In the genomic region with DNA sequence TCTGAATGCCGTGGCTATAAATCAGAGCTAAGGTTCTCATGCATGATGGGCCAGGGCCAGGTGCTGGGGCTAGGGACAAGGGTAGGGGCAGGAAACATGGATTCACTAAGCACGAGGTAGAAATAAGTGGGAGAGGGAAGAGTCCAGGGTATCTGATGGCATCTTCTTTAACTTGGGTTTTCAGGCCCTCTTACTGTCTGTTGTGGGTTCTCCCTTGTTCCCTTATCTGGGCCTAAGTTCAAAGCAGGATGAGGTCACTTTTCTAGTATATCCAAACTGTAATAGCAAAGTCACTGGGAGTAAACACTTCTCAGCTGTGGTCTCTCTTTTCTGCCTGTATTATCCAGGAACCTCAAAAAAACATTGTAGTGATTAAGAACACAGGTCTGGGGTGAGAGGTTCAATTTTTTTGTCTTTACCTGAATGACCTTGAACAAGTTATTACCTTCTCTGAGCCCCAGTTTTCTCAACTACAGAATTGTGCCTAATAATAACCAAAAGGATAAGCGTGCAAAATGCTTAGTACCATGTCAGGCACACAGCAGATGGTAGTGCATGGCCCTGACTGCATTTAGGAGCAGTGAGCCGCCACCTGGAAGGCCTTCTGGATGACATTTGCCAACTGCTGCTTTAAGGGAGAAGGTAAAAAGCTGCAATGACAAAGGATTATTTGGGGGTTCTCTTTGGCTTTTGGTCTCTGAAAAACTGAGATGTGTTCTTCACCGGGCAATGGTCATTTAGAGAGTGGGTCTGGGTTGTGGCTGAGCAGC, we compare ENCODE assay signal across 1 cellular context.
TF ChIP-seq lines count a peak whose summit lies in the region.

No MANE protein-coding gene starts in this region.

TF ChIP-seq in K562, 482 proteins besides CTCF, POLR2A, EP300 and RAD21 (continued from another document and continues in another):
- TF ChIP-seq, protein P1, sequence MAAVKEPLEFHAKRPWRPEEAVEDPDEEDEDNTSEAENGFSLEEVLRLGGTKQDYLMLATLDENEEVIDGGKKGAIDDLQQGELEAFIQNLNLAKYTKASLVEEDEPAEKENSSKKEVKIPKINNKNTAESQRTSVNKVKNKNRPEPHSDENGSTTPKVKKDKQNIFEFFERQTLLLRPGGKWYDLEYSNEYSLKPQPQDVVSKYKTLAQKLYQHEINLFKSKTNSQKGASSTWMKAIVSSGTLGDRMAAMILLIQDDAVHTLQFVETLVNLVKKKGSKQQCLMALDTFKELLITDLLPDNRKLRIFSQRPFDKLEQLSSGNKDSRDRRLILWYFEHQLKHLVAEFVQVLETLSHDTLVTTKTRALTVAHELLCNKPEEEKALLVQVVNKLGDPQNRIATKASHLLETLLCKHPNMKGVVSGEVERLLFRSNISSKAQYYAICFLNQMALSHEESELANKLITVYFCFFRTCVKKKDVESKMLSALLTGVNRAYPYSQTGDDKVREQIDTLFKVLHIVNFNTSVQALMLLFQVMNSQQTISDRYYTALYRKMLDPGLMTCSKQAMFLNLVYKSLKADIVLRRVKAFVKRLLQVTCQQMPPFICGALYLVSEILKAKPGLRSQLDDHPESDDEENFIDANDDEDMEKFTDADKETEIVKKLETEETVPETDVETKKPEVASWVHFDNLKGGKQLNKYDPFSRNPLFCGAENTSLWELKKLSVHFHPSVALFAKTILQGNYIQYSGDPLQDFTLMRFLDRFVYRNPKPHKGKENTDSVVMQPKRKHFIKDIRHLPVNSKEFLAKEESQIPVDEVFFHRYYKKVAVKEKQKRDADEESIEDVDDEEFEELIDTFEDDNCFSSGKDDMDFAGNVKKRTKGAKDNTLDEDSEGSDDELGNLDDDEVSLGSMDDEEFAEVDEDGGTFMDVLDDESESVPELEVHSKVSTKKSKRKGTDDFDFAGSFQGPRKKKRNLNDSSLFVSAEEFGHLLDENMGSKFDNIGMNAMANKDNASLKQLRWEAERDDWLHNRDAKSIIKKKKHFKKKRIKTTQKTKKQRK (IDR thresholded peaks at IDR 0.05; ENCODE audit: borderline replicate concordance, low read depth, low read length): no peak
- TF ChIP-seq, protein P2, sequence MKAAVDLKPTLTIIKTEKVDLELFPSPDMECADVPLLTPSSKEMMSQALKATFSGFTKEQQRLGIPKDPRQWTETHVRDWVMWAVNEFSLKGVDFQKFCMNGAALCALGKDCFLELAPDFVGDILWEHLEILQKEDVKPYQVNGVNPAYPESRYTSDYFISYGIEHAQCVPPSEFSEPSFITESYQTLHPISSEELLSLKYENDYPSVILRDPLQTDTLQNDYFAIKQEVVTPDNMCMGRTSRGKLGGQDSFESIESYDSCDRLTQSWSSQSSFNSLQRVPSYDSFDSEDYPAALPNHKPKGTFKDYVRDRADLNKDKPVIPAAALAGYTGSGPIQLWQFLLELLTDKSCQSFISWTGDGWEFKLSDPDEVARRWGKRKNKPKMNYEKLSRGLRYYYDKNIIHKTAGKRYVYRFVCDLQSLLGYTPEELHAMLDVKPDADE (conservative IDR thresholded peaks at IDR 0.05; ENCODE audit: control insufficient read depth, low read depth, low read length): no peak
- TF ChIP-seq, protein P3, sequence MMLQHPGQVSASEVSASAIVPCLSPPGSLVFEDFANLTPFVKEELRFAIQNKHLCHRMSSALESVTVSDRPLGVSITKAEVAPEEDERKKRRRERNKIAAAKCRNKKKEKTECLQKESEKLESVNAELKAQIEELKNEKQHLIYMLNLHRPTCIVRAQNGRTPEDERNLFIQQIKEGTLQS (IDR thresholded peaks at IDR 0.05): peak; percentile 90
- TF ChIP-seq, protein P3 (CRISPR knock-in tag; conservative IDR thresholded peaks at IDR 0.05): peak; percentile 71
- TF ChIP-seq, protein P4, sequence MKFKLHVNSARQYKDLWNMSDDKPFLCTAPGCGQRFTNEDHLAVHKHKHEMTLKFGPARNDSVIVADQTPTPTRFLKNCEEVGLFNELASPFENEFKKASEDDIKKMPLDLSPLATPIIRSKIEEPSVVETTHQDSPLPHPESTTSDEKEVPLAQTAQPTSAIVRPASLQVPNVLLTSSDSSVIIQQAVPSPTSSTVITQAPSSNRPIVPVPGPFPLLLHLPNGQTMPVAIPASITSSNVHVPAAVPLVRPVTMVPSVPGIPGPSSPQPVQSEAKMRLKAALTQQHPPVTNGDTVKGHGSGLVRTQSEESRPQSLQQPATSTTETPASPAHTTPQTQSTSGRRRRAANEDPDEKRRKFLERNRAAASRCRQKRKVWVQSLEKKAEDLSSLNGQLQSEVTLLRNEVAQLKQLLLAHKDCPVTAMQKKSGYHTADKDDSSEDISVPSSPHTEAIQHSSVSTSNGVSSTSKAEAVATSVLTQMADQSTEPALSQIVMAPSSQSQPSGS (CRISPR knock-in tag; IDR thresholded peaks at IDR 0.05): 0 out of 2 replicates have a peak, but pooled peaks have one; percentile 73
- TF ChIP-seq, protein P5, sequence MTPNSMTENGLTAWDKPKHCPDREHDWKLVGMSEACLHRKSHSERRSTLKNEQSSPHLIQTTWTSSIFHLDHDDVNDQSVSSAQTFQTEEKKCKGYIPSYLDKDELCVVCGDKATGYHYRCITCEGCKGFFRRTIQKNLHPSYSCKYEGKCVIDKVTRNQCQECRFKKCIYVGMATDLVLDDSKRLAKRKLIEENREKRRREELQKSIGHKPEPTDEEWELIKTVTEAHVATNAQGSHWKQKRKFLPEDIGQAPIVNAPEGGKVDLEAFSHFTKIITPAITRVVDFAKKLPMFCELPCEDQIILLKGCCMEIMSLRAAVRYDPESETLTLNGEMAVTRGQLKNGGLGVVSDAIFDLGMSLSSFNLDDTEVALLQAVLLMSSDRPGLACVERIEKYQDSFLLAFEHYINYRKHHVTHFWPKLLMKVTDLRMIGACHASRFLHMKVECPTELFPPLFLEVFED (CRISPR knock-in tag; conservative IDR thresholded peaks at IDR 0.05): 0 out of 2 replicates have a peak, but pooled peaks have one; percentile 18
- TF ChIP-seq ZNF12 (CRISPR knock-in tag; IDR thresholded peaks at IDR 0.05): no peak
- TF ChIP-seq, protein P6, sequence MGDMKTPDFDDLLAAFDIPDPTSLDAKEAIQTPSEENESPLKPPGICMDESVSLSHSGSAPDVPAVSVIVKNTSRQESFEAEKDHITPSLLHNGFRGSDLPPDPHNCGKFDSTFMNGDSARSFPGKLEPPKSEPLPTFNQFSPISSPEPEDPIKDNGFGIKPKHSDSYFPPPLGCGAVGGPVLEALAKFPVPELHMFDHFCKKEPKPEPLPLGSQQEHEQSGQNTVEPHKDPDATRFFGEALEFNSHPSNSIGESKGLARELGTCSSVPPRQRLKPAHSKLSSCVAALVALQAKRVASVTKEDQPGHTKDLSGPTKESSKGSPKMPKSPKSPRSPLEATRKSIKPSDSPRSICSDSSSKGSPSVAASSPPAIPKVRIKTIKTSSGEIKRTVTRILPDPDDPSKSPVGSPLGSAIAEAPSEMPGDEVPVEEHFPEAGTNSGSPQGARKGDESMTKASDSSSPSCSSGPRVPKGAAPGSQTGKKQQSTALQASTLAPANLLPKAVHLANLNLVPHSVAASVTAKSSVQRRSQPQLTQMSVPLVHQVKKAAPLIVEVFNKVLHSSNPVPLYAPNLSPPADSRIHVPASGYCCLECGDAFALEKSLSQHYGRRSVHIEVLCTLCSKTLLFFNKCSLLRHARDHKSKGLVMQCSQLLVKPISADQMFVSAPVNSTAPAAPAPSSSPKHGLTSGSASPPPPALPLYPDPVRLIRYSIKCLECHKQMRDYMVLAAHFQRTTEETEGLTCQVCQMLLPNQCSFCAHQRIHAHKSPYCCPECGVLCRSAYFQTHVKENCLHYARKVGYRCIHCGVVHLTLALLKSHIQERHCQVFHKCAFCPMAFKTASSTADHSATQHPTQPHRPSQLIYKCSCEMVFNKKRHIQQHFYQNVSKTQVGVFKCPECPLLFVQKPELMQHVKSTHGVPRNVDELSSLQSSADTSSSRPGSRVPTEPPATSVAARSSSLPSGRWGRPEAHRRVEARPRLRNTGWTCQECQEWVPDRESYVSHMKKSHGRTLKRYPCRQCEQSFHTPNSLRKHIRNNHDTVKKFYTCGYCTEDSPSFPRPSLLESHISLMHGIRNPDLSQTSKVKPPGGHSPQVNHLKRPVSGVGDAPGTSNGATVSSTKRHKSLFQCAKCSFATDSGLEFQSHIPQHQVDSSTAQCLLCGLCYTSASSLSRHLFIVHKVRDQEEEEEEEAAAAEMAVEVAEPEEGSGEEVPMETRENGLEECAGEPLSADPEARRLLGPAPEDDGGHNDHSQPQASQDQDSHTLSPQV (IDR thresholded peaks at IDR 0.05): no peak
- 0 out of 2 replicates have a peak, but pooled peaks have one; percentile 31 for TF ChIP-seq ZEB2 (IDR thresholded peaks at IDR 0.05)
- TF ChIP-seq FOXK1 (CRISPR knock-in tag; IDR thresholded peaks at IDR 0.05; ENCODE audit: borderline replicate concordance): no peak
- peak; percentile 69 to 75; a peak in 3 of 4 replicates for TF ChIP-seq FOXA3 (CRISPR knock-in tag; conservative IDR thresholded peaks at IDR 0.05 in 1 of 2, IDR thresholded peaks at IDR 0.05 in 1 of 2)
- TF ChIP-seq, protein P7, sequence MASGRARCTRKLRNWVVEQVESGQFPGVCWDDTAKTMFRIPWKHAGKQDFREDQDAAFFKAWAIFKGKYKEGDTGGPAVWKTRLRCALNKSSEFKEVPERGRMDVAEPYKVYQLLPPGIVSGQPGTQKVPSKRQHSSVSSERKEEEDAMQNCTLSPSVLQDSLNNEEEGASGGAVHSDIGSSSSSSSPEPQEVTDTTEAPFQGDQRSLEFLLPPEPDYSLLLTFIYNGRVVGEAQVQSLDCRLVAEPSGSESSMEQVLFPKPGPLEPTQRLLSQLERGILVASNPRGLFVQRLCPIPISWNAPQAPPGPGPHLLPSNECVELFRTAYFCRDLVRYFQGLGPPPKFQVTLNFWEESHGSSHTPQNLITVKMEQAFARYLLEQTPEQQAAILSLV (tag; IDR thresholded peaks at IDR 0.05): no peak
- peak in 1 of 2 experiments; percentile 12; a peak in 1 of 4 replicates for TF ChIP-seq KDM1A (IDR thresholded peaks at IDR 0.05)
- no peak for TF ChIP-seq NELFE (IDR thresholded peaks at IDR 0.05; ENCODE audit: insufficient read depth, insufficient read length)
- TF ChIP-seq ZFP36 (IDR thresholded peaks at IDR 0.05; ENCODE audit: low read depth, low read length, partially characterized antibody): no peak
- no peak for TF ChIP-seq PURB (CRISPR knock-in tag; IDR thresholded peaks at IDR 0.05; ENCODE audit: low read depth)
- TF ChIP-seq RHOXF2B (CRISPR knock-in tag; conservative IDR thresholded peaks at IDR 0.05): no peak
- peak; percentile 87 for TF ChIP-seq JUN (IDR thresholded peaks at IDR 0.05; ENCODE audit: borderline replicate concordance, low read depth, low read length)
- peak; percentile 50; the same call in 1 of the 2 replicates for TF ChIP-seq JUN (CRISPR knock-in tag; IDR thresholded peaks at IDR 0.05; ENCODE audit: borderline replicate concordance)
- no peak for TF ChIP-seq ZBTB17 (CRISPR knock-in tag; IDR thresholded peaks at IDR 0.05)
- TF ChIP-seq, protein P8, sequence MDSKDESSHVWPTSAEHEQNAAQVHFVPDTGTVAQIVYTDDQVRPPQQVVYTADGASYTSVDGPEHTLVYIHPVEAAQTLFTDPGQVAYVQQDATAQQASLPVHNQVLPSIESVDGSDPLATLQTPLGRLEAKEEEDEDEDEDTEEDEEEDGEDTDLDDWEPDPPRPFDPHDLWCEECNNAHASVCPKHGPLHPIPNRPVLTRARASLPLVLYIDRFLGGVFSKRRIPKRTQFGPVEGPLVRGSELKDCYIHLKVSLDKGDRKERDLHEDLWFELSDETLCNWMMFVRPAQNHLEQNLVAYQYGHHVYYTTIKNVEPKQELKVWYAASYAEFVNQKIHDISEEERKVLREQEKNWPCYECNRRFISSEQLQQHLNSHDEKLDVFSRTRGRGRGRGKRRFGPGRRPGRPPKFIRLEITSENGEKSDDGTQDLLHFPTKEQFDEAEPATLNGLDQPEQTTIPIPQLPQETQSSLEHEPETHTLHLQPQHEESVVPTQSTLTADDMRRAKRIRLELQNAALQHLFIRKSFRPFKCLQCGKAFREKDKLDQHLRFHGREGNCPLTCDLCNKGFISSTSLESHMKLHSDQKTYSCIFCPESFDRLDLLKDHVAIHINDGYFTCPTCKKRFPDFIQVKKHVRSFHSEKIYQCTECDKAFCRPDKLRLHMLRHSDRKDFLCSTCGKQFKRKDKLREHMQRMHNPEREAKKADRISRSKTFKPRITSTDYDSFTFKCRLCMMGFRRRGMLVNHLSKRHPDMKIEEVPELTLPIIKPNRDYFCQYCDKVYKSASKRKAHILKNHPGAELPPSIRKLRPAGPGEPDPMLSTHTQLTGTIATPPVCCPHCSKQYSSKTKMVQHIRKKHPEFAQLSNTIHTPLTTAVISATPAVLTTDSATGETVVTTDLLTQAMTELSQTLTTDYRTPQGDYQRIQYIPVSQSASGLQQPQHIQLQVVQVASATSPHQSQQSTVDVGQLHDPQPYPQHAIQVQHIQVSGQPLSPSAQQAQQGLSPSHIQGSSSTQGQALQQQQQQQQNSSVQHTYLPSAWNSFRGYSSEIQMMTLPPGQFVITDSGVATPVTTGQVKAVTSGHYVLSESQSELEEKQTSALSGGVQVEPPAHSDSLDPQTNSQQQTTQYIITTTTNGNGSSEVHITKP (IDR thresholded peaks at IDR 0.05; ENCODE audit: partially characterized antibody): peak; percentile 49
- TF ChIP-seq SMAD4 (CRISPR knock-in tag; conservative IDR thresholded peaks at IDR 0.05): peak; percentile 54; the same call in 1 of the 2 replicates
- TF ChIP-seq SRSF7 (optimal IDR thresholded peaks at IDR 0.05; ENCODE audit: low read depth, low read length): no peak
- TF ChIP-seq, protein P9, sequence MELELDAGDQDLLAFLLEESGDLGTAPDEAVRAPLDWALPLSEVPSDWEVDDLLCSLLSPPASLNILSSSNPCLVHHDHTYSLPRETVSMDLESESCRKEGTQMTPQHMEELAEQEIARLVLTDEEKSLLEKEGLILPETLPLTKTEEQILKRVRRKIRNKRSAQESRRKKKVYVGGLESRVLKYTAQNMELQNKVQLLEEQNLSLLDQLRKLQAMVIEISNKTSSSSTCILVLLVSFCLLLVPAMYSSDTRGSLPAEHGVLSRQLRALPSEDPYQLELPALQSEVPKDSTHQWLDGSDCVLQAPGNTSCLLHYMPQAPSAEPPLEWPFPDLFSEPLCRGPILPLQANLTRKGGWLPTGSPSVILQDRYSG (tag; conservative IDR thresholded peaks at IDR 0.05; ENCODE audit: low read depth): no peak
- TF ChIP-seq TGIF2 (CRISPR knock-in tag; IDR thresholded peaks at IDR 0.05): no peak
- no peak for TF ChIP-seq CHCHD3 (CRISPR knock-in tag; IDR thresholded peaks at IDR 0.05)
- TF ChIP-seq FOXK2 (conservative IDR thresholded peaks at IDR 0.05 in 1 of 2, IDR thresholded peaks at IDR 0.05 in 1 of 2; ENCODE audit: low read depth in 2 of 2): peak; percentile 46 to 55; a peak in 1 of 4 replicates
- TF ChIP-seq, protein P10, sequence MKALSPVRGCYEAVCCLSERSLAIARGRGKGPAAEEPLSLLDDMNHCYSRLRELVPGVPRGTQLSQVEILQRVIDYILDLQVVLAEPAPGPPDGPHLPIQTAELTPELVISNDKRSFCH (CRISPR knock-in tag; IDR thresholded peaks at IDR 0.05): no peak
- TF ChIP-seq, protein P10 (tag; IDR thresholded peaks at IDR 0.05): no peak
- peak; percentile 46; the same call in 1 of the 2 replicates for TF ChIP-seq MTA1 (IDR thresholded peaks at IDR 0.05; ENCODE audit: borderline replicate concordance)
- TF ChIP-seq FUS (optimal IDR thresholded peaks at IDR 0.05; ENCODE audit: low read depth, low read length): no peak
- no peak for TF ChIP-seq ZNF134 (CRISPR knock-in tag; conservative IDR thresholded peaks at IDR 0.05)
- TF ChIP-seq CBX1 (IDR thresholded peaks at IDR 0.05; ENCODE audit: low read depth): no peak
- no peak for TF ChIP-seq LARP7 (IDR thresholded peaks at IDR 0.05)
